In the genomic region with DNA sequence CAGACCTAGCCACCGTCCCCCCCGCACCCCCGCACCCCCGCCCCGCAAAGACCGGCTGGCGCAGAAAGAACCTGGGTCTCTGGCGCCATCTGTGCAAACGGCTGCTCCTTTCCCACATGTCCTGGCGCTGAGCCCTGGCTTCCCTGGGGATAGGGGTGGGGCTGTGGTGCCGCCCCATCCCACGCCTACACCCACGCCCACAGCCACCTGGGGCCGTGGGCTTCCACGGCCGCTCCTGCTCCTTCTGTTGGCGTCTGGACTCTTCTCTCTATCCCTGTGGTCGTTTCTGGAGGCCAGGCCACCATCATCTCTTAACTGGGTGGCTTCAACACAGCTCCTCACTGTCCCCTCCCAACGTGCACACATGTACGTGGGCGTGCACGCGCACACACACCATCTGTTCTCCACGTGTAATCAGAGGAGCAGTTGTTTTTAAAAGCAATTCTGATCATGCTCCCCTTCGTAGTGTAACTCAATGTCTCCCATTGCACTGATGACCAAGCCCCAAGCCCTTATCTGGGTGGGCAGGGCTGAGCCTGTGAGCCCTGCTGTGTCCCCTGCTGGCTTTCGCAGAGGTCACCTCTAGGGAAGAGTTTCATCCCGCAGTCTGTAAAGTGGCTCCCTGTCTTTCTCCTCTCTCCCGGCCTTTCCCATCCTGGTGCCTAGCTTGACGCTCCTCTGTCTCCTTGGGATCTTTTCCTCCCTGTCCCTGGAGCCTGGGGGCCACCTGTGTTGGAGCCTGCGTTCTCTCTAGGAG, we compare ENCODE assay signal across 9 cellular contexts. TPM values are rescaled to one million over a fixed set of nuclear protein-coding genes. Genes with fewer than 3 reads are reported as not detected.
DNase-seq lines count a peak whose midpoint lies in the region; ATAC-seq and TF ChIP-seq lines count a peak whose summit lies in the region.
"Had no signal": no experiment of that assay in that cellular context is flagged by ENCODE, and none has a peak within 500 bp of the region (broad histone marks: within the 10 kb centered on the region; RNA-seq: fewer than 3 reads in every experiment).

No MANE protein-coding gene starts in this region.

- H3K36me3 ChIP-seq in MM.1S (replicated peaks; ENCODE audit: insufficient read depth, low read length) (no peaks in the 10 kb centered on the region), body of pancreas (replicated peaks in 1 of 2; ENCODE audit: insufficient read depth in 1 of 2, low read depth in 2 of 2) (no peaks in the 10 kb centered on the region)
- H3K36me3 ChIP-seq in naive thymus-derived CD4-positive, alpha-beta T cell (ENCODE audit: control insufficient read depth in 2 of 3, insufficient read depth in 3 of 3, low read length in 3 of 3), result peaks cover 0 to 49% (median 11%) of the 10 kb centered on the region in 3 experiments

- H3K4me2 ChIP-seq in MM.1S (ENCODE audit: low read depth, low read length), result no peak overlapping the region

- no peak for TF ChIP-seq POLR2A in body of pancreas (IDR thresholded peaks at IDR 0.05)

- peak overlapping the region; percentile 18; the same call in 1 of the 2 replicates for H3K9ac ChIP-seq in MM.1S (ENCODE audit: low read length)

- TF ChIP-seq CTCF in MM.1S (IDR thresholded peaks at IDR 0.05; ENCODE audit: low read length), result no peak
- no peak for TF ChIP-seq CTCF in body of pancreas (IDR thresholded peaks at IDR 0.05)

- no peaks in the 10 kb centered on the region for H3K9me3 Mint-ChIP-seq in naive thymus-derived CD4-positive, alpha-beta T cell

- peaks cover 0 to 16% (median 13%) of the 10 kb centered on the region in 5 donors for H3K36me3 Mint-ChIP-seq in naive thymus-derived CD4-positive, alpha-beta T cell

- DNase-seq in DMS 273 (lab: John Stamatoyannopoulos, UW; ENCODE audit: unreplicated experiment), result peak; percentile 98
- no peak for DNase-seq in MM.1S
- peak; percentile 80 to 89 (median 82) for DNase-seq in body of pancreas
- no peak for DNase-seq in naive thymus-derived CD4-positive, alpha-beta T cell
- DNase-seq in KBM-7, result no peak
- DNase-seq in SK-N-DZ (ENCODE audit: low spot score), result no peak
- no peak for DNase-seq in cortex of kidney (lab: John Stamatoyannopoulos, UW)

- no peak overlapping the region for H2AFZ ChIP-seq in MM.1S (ENCODE audit: low read length)

- no peaks in the 10 kb centered on the region for H3K27me3 Mint-ChIP-seq in naive thymus-derived CD4-positive, alpha-beta T cell

- H3K79me2 ChIP-seq in MM.1S (ENCODE audit: low read length), result peaks cover 67% of the 10 kb centered on the region

- peak overlapping the region in 8 of 9 donors; percentile 49 to 86 (median 76) for H3K27ac Mint-ChIP-seq in naive thymus-derived CD4-positive, alpha-beta T cell

- H3K9me2 ChIP-seq in MM.1S (replicated peaks; ENCODE audit: insufficient read depth, low read length), result no peaks in the 10 kb centered on the region

- intact Hi-C loops in body of pancreas (cut with DNase I), result no loop called here
- intact Hi-C loops in naive thymus-derived CD4-positive, alpha-beta T cell (cut with micrococcal nuclease), result loop anchor here (1.0 to 5.0 kb wide), 3 partner anchors 21 to 52 kb away; no protein-coding TSS in a partner anchor

- H3K4me1 Mint-ChIP-seq in naive thymus-derived CD4-positive, alpha-beta T cell, result peaks cover 21 to 47% (median 29%) of the 10 kb centered on the region in 7 donors

- H3K4me3 ChIP-seq in MM.1S (ENCODE audit: low read length) (no peak overlapping the region), body of pancreas (no peak overlapping the region)
- H3K4me3 ChIP-seq in naive thymus-derived CD4-positive, alpha-beta T cell (ENCODE audit: low read length), result no peak overlapping the region

- CTCF ChIA-PET in naive thymus-derived CD4-positive, alpha-beta T cell (lab: Charles Lee), result interaction anchor here (0.9 to 3.4 kb wide), 9 partner anchors 11 to 250 kb away, joined by 3 to 23 read pairs (median 4); no protein-coding TSS in a partner anchor

- peaks cover 43% of the 10 kb centered on the region for H3F3A ChIP-seq in MM.1S (ENCODE audit: insufficient read depth, low read length)

- POLR2A ChIA-PET in naive thymus-derived CD4-positive, alpha-beta T cell (lab: Charles Lee), result interaction anchor here (0.5 to 1.6 kb wide), 3 partner anchors 10 to 149 kb away, joined by 3 read pairs; partner anchors contain the start of gene PPP1R16B

- peak; percentile 89 for ATAC-seq in body of pancreas
- ATAC-seq in naive thymus-derived CD4-positive, alpha-beta T cell, result peak; percentile 9
- ATAC-seq in GM18870 (IDR thresholded peaks at IDR 0.05; ENCODE audit: unreplicated experiment), result no peak

- WGBS in body of pancreas, 2 donors, result 19 to 27% methylated on average over 12 to 29 of the region's 30 CpGs

- peak overlapping the region; percentile 25; the same call in 1 of the 2 replicates for H3K27ac ChIP-seq in MM.1S (ENCODE audit: low read length)
- peak overlapping the region; percentile 11 to 44 (median 26) for H3K27ac ChIP-seq in body of pancreas
- no peak overlapping the region for H3K27ac ChIP-seq in naive thymus-derived CD4-positive, alpha-beta T cell (ENCODE audit: low read depth, low read length)
- H3K27ac ChIP-seq: testis had no signal

- no peaks in the 10 kb centered on the region for H3K9me3 ChIP-seq in MM.1S (replicated peaks; ENCODE audit: insufficient read depth, low read length)
- H3K9me3 ChIP-seq in body of pancreas, result no peaks in the 10 kb centered on the region
- no peaks in the 10 kb centered on the region for H3K9me3 ChIP-seq in naive thymus-derived CD4-positive, alpha-beta T cell (ENCODE audit: control insufficient read depth in 2 of 3, low read length in 3 of 3)
- H3K9me3 ChIP-seq: testis had no signal

- in situ Hi-C loops in KBM-7 (cut with MboI; ENCODE audit: low pct_unique_long_range_greater_than_20kb, low sequenced_read_pairs), result no loop called here

- H4K20me1 ChIP-seq in MM.1S (ENCODE audit: insufficient read depth, low read length), result no peaks in the 10 kb centered on the region

- peak overlapping the region in 5 of 10 donors; percentile 17 to 69 (median 36) for H3K4me3 Mint-ChIP-seq in naive thymus-derived CD4-positive, alpha-beta T cell

- peaks cover 46% of the 10 kb centered on the region for H3K4me1 ChIP-seq in MM.1S (ENCODE audit: low read length)
- H3K4me1 ChIP-seq in body of pancreas, result peaks cover 16% of the 10 kb centered on the region
- peaks cover 7 to 10% of the 10 kb centered on the region in 2 donors for H3K4me1 ChIP-seq in naive thymus-derived CD4-positive, alpha-beta T cell (ENCODE audit: control insufficient read depth in 2 of 2, insufficient read depth in 2 of 2, low read length in 2 of 2)
- H3K4me1 ChIP-seq: testis had no signal

- no peaks in the 10 kb centered on the region for H3K27me3 ChIP-seq in MM.1S (replicated peaks; ENCODE audit: insufficient read depth, low read length)
- no peaks in the 10 kb centered on the region for H3K27me3 ChIP-seq in body of pancreas
- H3K27me3 ChIP-seq in naive thymus-derived CD4-positive, alpha-beta T cell (ENCODE audit: control insufficient read depth in 2 of 2, insufficient read depth in 2 of 2, low read length in 2 of 2), result no peaks in the 10 kb centered on the region
- H3K27me3 ChIP-seq: testis had no signal

RNA-seq across cellular contexts. Expression of gene FAM83D, which starts 31.9 kb away (rescaled TPM):
- total RNA-seq in body of pancreas, result under 1 TPM in 1 of 2 donors, not detected in 1; 0.52 TPM
- total RNA-seq in naive thymus-derived CD4-positive, alpha-beta T cell, result 10 to 100 TPM in 1 of 5 experiments, 1 to 10 TPM in 4; 1.4 to 11.1 (median 1.8) TPM
- polyA plus RNA-seq in naive thymus-derived CD4-positive, alpha-beta T cell, result 1 to 10 TPM in 1 of 2 donors, under 1 TPM in 1; 0.82 to 2.0 TPM
- 99.3 and 104 TPM in 2 replicates for polyA plus RNA-seq in SK-N-DZ (2014; cell fraction: cytosol; rRNA removed)
- 58.0 and 67.2 TPM in 2 replicates for polyA plus RNA-seq in SK-N-DZ (2014; cell fraction: nucleus; rRNA removed)

Comparison
In these comparisons a context has a peak if more than half of its experiments do, and no peak if none do; other contexts are left out.
1. DNase-seq: peak in DMS 273 (single experiment) and body of pancreas (4 of 4); none in MM.1S (single experiment), naive thymus-derived CD4-positive, alpha-beta T cell (0 of 9), KBM-7 (single experiment), SK-N-DZ (single experiment) and cortex of kidney (single experiment).